ENCODE assay signal across 8 cellular contexts in the genomic region with DNA sequence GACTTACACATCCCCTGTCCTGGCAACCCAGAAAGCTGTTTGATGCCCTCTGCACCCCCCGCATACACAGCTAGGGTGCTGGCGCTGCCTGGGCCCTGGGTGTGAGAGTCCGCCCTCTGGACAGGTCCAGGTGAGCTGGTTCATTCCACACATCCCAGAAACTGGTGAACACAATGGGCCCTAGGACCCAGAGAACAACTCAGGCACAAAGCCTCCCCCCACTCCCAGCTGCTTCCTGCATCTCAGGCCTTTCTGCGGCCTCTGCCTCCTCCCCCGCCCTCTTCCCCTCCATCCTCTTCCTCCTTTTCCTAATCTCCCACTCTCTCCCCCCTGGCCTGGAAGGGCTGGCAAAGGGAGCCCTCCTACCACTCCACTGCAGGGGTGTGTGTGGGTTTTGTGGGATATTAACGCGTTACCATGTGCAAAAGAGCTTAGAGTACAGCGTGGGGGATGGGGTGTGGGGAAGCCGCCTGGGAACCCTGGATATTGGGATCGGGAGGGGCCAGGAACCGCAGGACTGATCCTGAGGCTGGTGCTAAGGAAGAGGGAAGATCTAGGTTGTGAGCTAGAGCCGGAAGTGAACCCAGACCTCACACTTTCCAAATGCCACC. TPM values are rescaled to one million over a fixed set of nuclear protein-coding genes. Genes with fewer than 3 reads are reported as not detected.
DNase-seq lines count a peak whose midpoint lies in the region; ATAC-seq, FAIRE-seq and TF ChIP-seq lines count a peak whose summit lies in the region.

No MANE protein-coding gene starts in this region.

- no peaks in the 10 kb centered on the region for H3K36me3 ChIP-seq in A673 (ENCODE audit: insufficient read depth, low read length, poor library complexity, severe bottlenecking)
- H3K36me3 ChIP-seq in astrocyte (ENCODE audit: insufficient read depth, low read length): no peaks in the 10 kb centered on the region
- H3K36me3 ChIP-seq in left ventricle myocardium inferior: no peaks in the 10 kb centered on the region
- no peaks in the 10 kb centered on the region for H3K36me3 ChIP-seq in parathyroid adenoma (ENCODE audit: control insufficient read depth, insufficient read depth, low read length)

- no peaks in the 10 kb centered on the region for H3K27me3 ChIP-seq in A673 (replicated peaks; ENCODE audit: insufficient read depth, low read depth, low read length, poor library complexity)
- H3K27me3 ChIP-seq in astrocyte (ENCODE audit: insufficient read depth, low read length): no peaks in the 10 kb centered on the region
- H3K27me3 ChIP-seq in left ventricle myocardium inferior (ENCODE audit: low read depth): no peaks in the 10 kb centered on the region
- no peaks in the 10 kb centered on the region for H3K27me3 ChIP-seq in parathyroid adenoma (ENCODE audit: control insufficient read depth, insufficient read depth, low read length)

- no peak for ATAC-seq in HG02610 (IDR thresholded peaks at IDR 0.05; ENCODE audit: unreplicated experiment)

- peaks cover 8% of the 10 kb centered on the region for H3K4me1 Mint-ChIP-seq in astrocyte (ENCODE audit: low read depth, unreplicated experiment)

- no peaks in the 10 kb centered on the region for H3K9me3 Mint-ChIP-seq in astrocyte (ENCODE audit: unreplicated experiment)

- H3K79me2 ChIP-seq in astrocyte (ENCODE audit: insufficient read depth, low read length) (peaks cover 37% of the 10 kb centered on the region), parathyroid adenoma (peaks cover 4% of the 10 kb centered on the region)

- H3K4me2 ChIP-seq in astrocyte (ENCODE audit: low read length) (peak overlapping the region; percentile 89), parathyroid adenoma (ENCODE audit: low read length) (peak overlapping the region; percentile 85)

- peak overlapping the region; percentile 55 for H3K27ac ChIP-seq in A673 (ENCODE audit: low read depth, low read length, poor library complexity, severe bottlenecking)
- H3K27ac ChIP-seq in RWPE1: peak overlapping the region; percentile 98
- peak overlapping the region; percentile 52 for H3K27ac ChIP-seq in astrocyte (ENCODE audit: low read depth, low read length)
- peak overlapping the region; percentile 98 for H3K27ac ChIP-seq in left ventricle myocardium inferior (replicated peaks)
- peak overlapping the region; percentile 76 for H3K27ac ChIP-seq in parathyroid adenoma

- TF ChIP-seq POLR2A in GM12892 (IDR thresholded peaks at IDR 0.05; ENCODE audit: low read depth, low read length): no peak; the same call in 1 of the 2 replicates

- no peaks in the 10 kb centered on the region for H3K27me3 Mint-ChIP-seq in astrocyte (ENCODE audit: low read depth, unreplicated experiment)

- TF ChIP-seq CTCF in A673 (conservative IDR thresholded peaks at IDR 0.05; ENCODE audit: low read depth, low read length) (no peak), RWPE1 (conservative IDR thresholded peaks at IDR 0.05; ENCODE audit: low read depth) (no peak), astrocyte (IDR thresholded peaks at IDR 0.05; ENCODE audit: insufficient read depth, low read depth, low read length) (no peak), left ventricle myocardium inferior (IDR thresholded peaks at IDR 0.05; ENCODE audit: borderline replicate concordance) (no peak), parathyroid adenoma (IDR thresholded peaks at IDR 0.05) (no peak)

- H3K4me3 Mint-ChIP-seq in astrocyte (ENCODE audit: unreplicated experiment): peak overlapping the region; percentile 87

- DNase-seq in A673 (ENCODE audit: low spot score) (peak; percentile 91), GM12892 (ENCODE audit: insufficient read length) (peak; percentile 67), M059J (ENCODE audit: low read depth) (peak; percentile 94), RWPE1 (ENCODE audit: low spot score) (peak; percentile 92), astrocyte (ENCODE audit: low read depth) (peak; percentile 80), left ventricle myocardium inferior (peak; percentile 87)

- H4K20me1 ChIP-seq in astrocyte (ENCODE audit: insufficient read depth, low read length): peaks cover 22% of the 10 kb centered on the region

- H3K27ac Mint-ChIP-seq in astrocyte (ENCODE audit: unreplicated experiment): peak overlapping the region; percentile 77

- H3K4me1 ChIP-seq in A673 (ENCODE audit: insufficient read depth, low read length, poor library complexity, severe bottlenecking) (peaks cover 33% of the 10 kb centered on the region), astrocyte (ENCODE audit: insufficient read depth, low read length) (peaks cover 29% of the 10 kb centered on the region), left ventricle myocardium inferior (peaks cover 87% of the 10 kb centered on the region), parathyroid adenoma (peaks cover 20% of the 10 kb centered on the region)

- no peaks in the 10 kb centered on the region for H3K9me3 ChIP-seq in A673 (ENCODE audit: low read depth, low read length, poor library complexity, severe bottlenecking)
- H3K9me3 ChIP-seq in astrocyte (ENCODE audit: insufficient read depth, low read depth, low read length): no peaks in the 10 kb centered on the region
- no peaks in the 10 kb centered on the region for H3K9me3 ChIP-seq in left ventricle myocardium inferior (replicated peaks)
- no peaks in the 10 kb centered on the region for H3K9me3 ChIP-seq in parathyroid adenoma (ENCODE audit: control insufficient read depth, low read length)

- H3K9ac ChIP-seq in astrocyte (ENCODE audit: low read length) (peak overlapping the region; percentile 68), parathyroid adenoma (peak overlapping the region; percentile 63)

- POLR2A ChIA-PET in A673 (lab: Charles Lee; ENCODE audit: low non-redundant PET): interaction anchor here (0.5 to 0.8 kb wide), 2 partner anchors 37 to 257 kb away, joined by 8 to 11 read pairs; no protein-coding TSS in a partner anchor
- POLR2A ChIA-PET in RWPE1 (lab: Yijun Ruan, JAX; ENCODE audit: low non-redundant PET): interaction anchor here (0.5 kb wide), 1 partner anchor 94 kb away, joined by 7 read pairs; no protein-coding TSS in a partner anchor

- FAIRE-seq in GM12892 (lab: Jason Lieb, UNC) (peak; percentile 94), astrocyte (lab: Jason Lieb, UNC) (no peak)

- intact Hi-C loops in A673 (cut with micrococcal nuclease; ENCODE audit: unreplicated experiment) (no loop called here), left ventricle myocardium inferior (cut with micrococcal nuclease) (no loop called here)

- CTCF ChIA-PET in A673 (lab: Charles Lee): interaction anchor here (0.9 to 1.5 kb wide), 4 partner anchors 12 to 146 kb away, joined by 4 to 10 read pairs (median 6); no protein-coding TSS in a partner anchor
- CTCF ChIA-PET in RWPE1 (lab: Yijun Ruan, JAX): interaction anchor here (0.6 to 2.1 kb wide), 8 partner anchors 9 to 351 kb away, joined by 3 to 12 read pairs (median 4); no protein-coding TSS in a partner anchor

- peaks cover 4% of the 10 kb centered on the region for H3K36me3 Mint-ChIP-seq in astrocyte (ENCODE audit: low read depth, unreplicated experiment)

- peak overlapping the region; percentile 75 for H2AFZ ChIP-seq in astrocyte (ENCODE audit: low read depth, low read length)
- peak overlapping the region; percentile 100 for H2AFZ ChIP-seq in parathyroid adenoma

- peak overlapping the region; percentile 82 for H3K4me3 ChIP-seq in A673 (ENCODE audit: low read depth, low read length, poor library complexity, severe bottlenecking)
- peak overlapping the region; percentile 47 for H3K4me3 ChIP-seq in astrocyte (ENCODE audit: insufficient read depth, low read depth, low read length)
- peak overlapping the region; percentile 98 for H3K4me3 ChIP-seq in left ventricle myocardium inferior
- H3K4me3 ChIP-seq in parathyroid adenoma (ENCODE audit: low read depth, low read length): peak overlapping the region; percentile 60

- BruUV-seq in A673 (replicated peaks; lab: Mats Ljungman, UMichigan): no TSS peak

RNA-seq across cellular contexts. Expression of a gene that starts 1.6 kb away (rescaled TPM):
- total RNA-seq in A673 (2021) (61.3 and 68.4 TPM in 2 replicates), astrocyte (73.6 and 75.9 TPM in 2 replicates), left ventricle myocardium inferior (33.0 TPM)
- polyA plus RNA-seq in GM12892 (2012; ENCODE audit: missing spikeins): 32.1 TPM
- total RNA-seq in M059J (2014; rRNA removed; shearing (Covaris generic)): 14.6 and 36.1 TPM in 2 replicates

RNA-seq across cellular contexts. Expression of a gene that starts 13.8 kb away (rescaled TPM):
- not detected in 2 replicates for total RNA-seq in A673 (2021)
- 0.68 TPM for polyA plus RNA-seq in GM12892 (2012; ENCODE audit: missing spikeins)
- total RNA-seq in M059J (2014; rRNA removed; shearing (Covaris generic)): not detected in 2 replicates
- 0.32 TPM in 1 of 2 replicates, not detected in the other for total RNA-seq in astrocyte
- 137 TPM for total RNA-seq in left ventricle myocardium inferior

RNA-seq across cellular contexts. Expression of a gene that starts 22.1 kb away (rescaled TPM):
- total RNA-seq in A673 (2021) (45.0 and 51.4 TPM in 2 replicates), astrocyte (9.7 and 10.8 TPM in 2 replicates), left ventricle myocardium inferior (1.6 TPM)
- 0.40 TPM for polyA plus RNA-seq in GM12892 (2012; ENCODE audit: missing spikeins)
- total RNA-seq in M059J (2014; rRNA removed; shearing (Covaris generic)): 0.22 and 0.49 TPM in 2 replicates

RNA-seq across cellular contexts. Expression of a gene that starts 49.4 kb away (rescaled TPM):
- 24.6 and 44.7 TPM in 2 replicates for total RNA-seq in A673 (2021)
- polyA plus RNA-seq in GM12892 (2012; ENCODE audit: missing spikeins): 4.8 TPM
- 41.9 and 81.3 TPM in 2 replicates for total RNA-seq in M059J (2014; rRNA removed; shearing (Covaris generic))
- total RNA-seq in astrocyte: 12,796 and 18,656 TPM in 2 replicates
- 45.8 TPM for total RNA-seq in left ventricle myocardium inferior

RNA-seq across cellular contexts. Expression of a gene that starts 56.9 kb away (rescaled TPM):
- total RNA-seq in A673 (2021): 20.4 and 31.6 TPM in 2 replicates
- polyA plus RNA-seq in GM12892 (2012; ENCODE audit: missing spikeins): 5.2 TPM
- 27.2 and 38.2 TPM in 2 replicates for total RNA-seq in M059J (2014; rRNA removed; shearing (Covaris generic))
- 25.8 and 26.8 TPM in 2 replicates for total RNA-seq in astrocyte
- 206 TPM for total RNA-seq in left ventricle myocardium inferior

Comparison
In these comparisons a context has a peak if more than half of its experiments do, and no peak if none do; other contexts are left out.
1. H3K4me3 ChIP-seq: peak in every context shown above with its lines; median percentile 98 in left ventricle myocardium inferior; 82 in A673; 60 in parathyroid adenoma; 47 in astrocyte.
2. RNA of a gene that starts 13.8 kb away (total RNA-seq): 137 TPM in left ventricle myocardium inferior (single experiment); 0.32 TPM in astrocyte, not detected in A673 and not detected in M059J; every median in the first group is over 10 times any median in the second.
3. Peak in every context shown above with its lines, with median percentiles within 50 percentile points of each other: DNase-seq and H3K27ac ChIP-seq.